1 cellular context compared by ENCODE assay signal in genomic region chr7:617614-618538, GRCh38.
TF ChIP-seq lines count a peak whose summit lies in the region.

No MANE protein-coding gene starts in this region.

TF ChIP-seq in WTC11, 78 proteins besides CTCF, POLR2A, EP300 and RAD21 (continued from another document):
- TF ChIP-seq PRDM15 (CRISPR knock-in tag; IDR thresholded peaks at IDR 0.05) (no peak), ATF1 (CRISPR knock-in tag; IDR thresholded peaks at IDR 0.05) (no peak), ATF6 (CRISPR knock-in tag; IDR thresholded peaks at IDR 0.05) (no peak), GABPB1 (CRISPR knock-in tag; IDR thresholded peaks at IDR 0.05) (no peak), TCF7 (CRISPR knock-in tag; IDR thresholded peaks at IDR 0.05; ENCODE audit: low read depth) (no peak), NR1H2 (CRISPR knock-in tag; IDR thresholded peaks at IDR 0.05) (no peak)
TF ChIP-seq in WTC11: peak in this region for 0.
